Comparison of ENCODE assay signal across 17 cellular contexts in the genomic region with DNA sequence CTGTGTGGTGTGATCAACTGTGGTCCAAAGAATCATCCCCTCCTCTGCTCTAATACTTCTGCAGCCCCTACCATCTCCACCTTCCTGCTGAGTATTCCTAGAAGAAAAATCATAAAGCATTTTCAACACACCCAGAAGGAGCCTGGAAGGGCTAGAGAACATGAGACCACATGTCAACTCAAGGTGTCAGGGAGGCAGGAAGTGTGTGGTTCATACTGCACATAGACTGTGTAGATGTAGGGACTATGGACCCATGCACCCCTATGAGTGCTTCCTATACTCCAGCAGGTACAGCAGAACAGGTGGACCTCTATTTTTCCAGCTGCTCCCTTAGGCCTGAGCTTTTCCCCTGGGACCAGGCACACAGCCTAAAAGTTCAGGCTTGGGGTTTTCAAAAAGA. TPM values are rescaled to one million over a fixed set of nuclear protein-coding genes. Genes with fewer than 3 reads are reported as not detected.
A peak's percentile ranks its signal among the peaks of the same experiment; 100 is the strongest.
DNase-seq lines count a peak whose midpoint lies in the region; ATAC-seq and TF ChIP-seq lines count a peak whose summit lies in the region.
"Had no signal": no experiment of that assay in that cellular context is flagged by ENCODE, and none has a peak within 500 bp of the region (broad histone marks: within the 10 kb centered on the region; RNA-seq: fewer than 3 reads in every experiment).

No MANE protein-coding gene starts in this region.

- intact Hi-C loops in natural killer cell (cut with micrococcal nuclease), result no loop called here
- intact Hi-C loops in activated CD8-positive, alpha-beta T cell treated with anti-CD3 and anti-CD28 coated beads for 36 hours (cut with micrococcal nuclease), result loop anchor here (10.0 kb wide), 1 partner anchor 125 kb away; no protein-coding TSS in a partner anchor

- no peak for ATAC-seq in natural killer cell
- ATAC-seq in natural killer cell treated with Interleukin-12 subunit alpha and Interleukin-12 subunit beta and Interleukin-15 and Interleukin-18, amount 100 ng/mL, for 72 hours, result no peak
- ATAC-seq in activated CD8-positive, alpha-beta T cell treated with anti-CD3 and anti-CD28 coated beads for 36 hours, result no peak
- ATAC-seq in effector memory CD8-positive, alpha-beta T cell (replicated peaks), result peak; percentile 45
- no peak for ATAC-seq in GM21723 (IDR thresholded peaks at IDR 0.05; ENCODE audit: unreplicated experiment)
- ATAC-seq: GM23338, HCT116, K562 had no signal

- H3K27me3 Mint-ChIP-seq in natural killer cell (ENCODE audit: low read depth in 2 of 2) (peaks cover 10 to 11% of the 10 kb centered on the region in 2 donors), type B pancreatic cell (peaks cover 27% of the 10 kb centered on the region)
- H3K27me3 Mint-ChIP-seq in natural killer cell treated with Interleukin-12 subunit alpha and Interleukin-12 subunit beta and Interleukin-15 and Interleukin-18, amount 100 ng/mL, for 72 hours, result peaks cover 7 to 9% of the 10 kb centered on the region in 2 donors
- peaks cover 1% of the 10 kb centered on the region for H3K27me3 Mint-ChIP-seq in activated CD8-positive, alpha-beta T cell treated with anti-CD3 and anti-CD28 coated beads for 36 hours
- H3K27me3 Mint-ChIP-seq in effector memory CD8-positive, alpha-beta T cell, result peaks cover 0 to 10% of the 10 kb centered on the region in 2 donors

- POLR2A ChIA-PET in activated CD8-positive, alpha-beta T cell treated with anti-CD3 and anti-CD28 coated beads for 36 hours (lab: Charles Lee), result no interaction called here

- H3K9me3 Mint-ChIP-seq in natural killer cell (peaks cover 2% of the 10 kb centered on the region in 2 donors), type B pancreatic cell (peaks cover 4% of the 10 kb centered on the region)
- no peaks in the 10 kb centered on the region for H3K9me3 Mint-ChIP-seq in natural killer cell treated with Interleukin-12 subunit alpha and Interleukin-12 subunit beta and Interleukin-15 and Interleukin-18, amount 100 ng/mL, for 72 hours
- peaks cover 2% of the 10 kb centered on the region for H3K9me3 Mint-ChIP-seq in activated CD8-positive, alpha-beta T cell treated with anti-CD3 and anti-CD28 coated beads for 36 hours
- H3K9me3 Mint-ChIP-seq in effector memory CD8-positive, alpha-beta T cell, result no peaks in the 10 kb centered on the region

- H3K4me3 Mint-ChIP-seq in natural killer cell, result peak overlapping the region; percentile 18
- no peak overlapping the region for H3K4me3 Mint-ChIP-seq in natural killer cell treated with Interleukin-12 subunit alpha and Interleukin-12 subunit beta and Interleukin-15 and Interleukin-18, amount 100 ng/mL, for 72 hours
- H3K4me3 Mint-ChIP-seq in activated CD8-positive, alpha-beta T cell treated with anti-CD3 and anti-CD28 coated beads for 36 hours, result no peak overlapping the region
- H3K4me3 Mint-ChIP-seq in effector memory CD8-positive, alpha-beta T cell, result no peak overlapping the region
- H3K4me3 Mint-ChIP-seq in type B pancreatic cell, result peak overlapping the region; percentile 53
- H3K4me3 Mint-ChIP-seq: GM23338 had no signal

- TF ChIP-seq CTCF in natural killer cell (IDR thresholded peaks at IDR 0.05), result no peak
- TF ChIP-seq CTCF in activated CD8-positive, alpha-beta T cell treated with anti-CD3 and anti-CD28 coated beads for 36 hours (IDR thresholded peaks at IDR 0.05), result no peak
- TF ChIP-seq CTCF in type B pancreatic cell (conservative IDR thresholded peaks at IDR 0.05), result no peak

- DNase-seq in natural killer cell, result no peak
- no peak for DNase-seq in natural killer cell treated with Interleukin-12 subunit alpha and Interleukin-12 subunit beta and Interleukin-15 and Interleukin-18, amount 100 ng/mL, for 72 hours (ENCODE audit: low spot score)
- DNase-seq in activated CD8-positive, alpha-beta T cell treated with anti-CD3 and anti-CD28 coated beads for 36 hours, result peak; percentile 22
- no peak for DNase-seq in effector memory CD8-positive, alpha-beta T cell
- no peak for DNase-seq in type B pancreatic cell (ENCODE audit: extremely low spot score, unreplicated experiment)
- DNase-seq in activated T-cell treated with anti-CD3 and anti-CD28 coated beads, Interleukin-2, amount 50 U/mL, for 1 hour, result no peak
- DNase-seq in middle frontal gyrus (ENCODE audit: extremely low spot score, low spot score), result no peak
- DNase-seq: Calu3, DMS53, NCI-H1092, NCI-H2227 treated with DMSO at 0.1 percent for 48 hours, NCI-H524 treated with DMSO at 0.1 percent for 48 hours had no signal

- H3K4me1 Mint-ChIP-seq in natural killer cell (peaks cover 31% of the 10 kb centered on the region in 2 donors), type B pancreatic cell (ENCODE audit: unreplicated experiment) (peaks cover 16% of the 10 kb centered on the region)
- peaks cover 22 to 27% of the 10 kb centered on the region in 2 donors for H3K4me1 Mint-ChIP-seq in natural killer cell treated with Interleukin-12 subunit alpha and Interleukin-12 subunit beta and Interleukin-15 and Interleukin-18, amount 100 ng/mL, for 72 hours (ENCODE audit: low read depth in 2 of 2)
- peaks cover 22% of the 10 kb centered on the region for H3K4me1 Mint-ChIP-seq in activated CD8-positive, alpha-beta T cell treated with anti-CD3 and anti-CD28 coated beads for 36 hours (ENCODE audit: low read depth)
- peaks cover 23% of the 10 kb centered on the region in 2 donors for H3K4me1 Mint-ChIP-seq in effector memory CD8-positive, alpha-beta T cell (ENCODE audit: low read depth in 2 of 2)

- peaks cover 6% of the 10 kb centered on the region for H3K36me3 Mint-ChIP-seq in natural killer cell
- H3K36me3 Mint-ChIP-seq in natural killer cell treated with Interleukin-12 subunit alpha and Interleukin-12 subunit beta and Interleukin-15 and Interleukin-18, amount 100 ng/mL, for 72 hours, result peaks cover 5% of the 10 kb centered on the region
- peaks cover 4% of the 10 kb centered on the region for H3K36me3 Mint-ChIP-seq in activated CD8-positive, alpha-beta T cell treated with anti-CD3 and anti-CD28 coated beads for 36 hours (ENCODE audit: low read depth)
- H3K36me3 Mint-ChIP-seq in effector memory CD8-positive, alpha-beta T cell (ENCODE audit: insufficient read depth), result peaks cover 10% of the 10 kb centered on the region
- peaks cover under 1% of the 10 kb centered on the region for H3K36me3 Mint-ChIP-seq in type B pancreatic cell
- H3K36me3 Mint-ChIP-seq: CD14-positive monocyte had no signal

- CTCF ChIA-PET in activated CD8-positive, alpha-beta T cell treated with anti-CD3 and anti-CD28 coated beads for 36 hours (lab: Charles Lee), result interaction anchor here (1.1 to 1.4 kb wide), 2 partner anchors 77 to 215 kb away, joined by 4 read pairs; no protein-coding TSS in a partner anchor

- H3K27ac Mint-ChIP-seq in natural killer cell (no peak overlapping the region), type B pancreatic cell (no peak overlapping the region)
- peak overlapping the region in 1 of 2 donors; percentile 11 for H3K27ac Mint-ChIP-seq in natural killer cell treated with Interleukin-12 subunit alpha and Interleukin-12 subunit beta and Interleukin-15 and Interleukin-18, amount 100 ng/mL, for 72 hours
- H3K27ac Mint-ChIP-seq in activated CD8-positive, alpha-beta T cell treated with anti-CD3 and anti-CD28 coated beads for 36 hours, result no peak overlapping the region
- H3K27ac Mint-ChIP-seq in effector memory CD8-positive, alpha-beta T cell, result peak overlapping the region in 1 of 2 donors; percentile 73
- H3K27ac Mint-ChIP-seq: CD14-positive monocyte, GM23338 had no signal

RNA-seq across cellular contexts. Expression of a gene that starts 2.6 kb away (rescaled TPM):
- total RNA-seq in natural killer cell (10 to 100 TPM; 41.4 to 48.6 (median 47.3) TPM), type B pancreatic cell (ENCODE audit: low replicate concordance) (20.2 and 20.4 TPM in 2 replicates)
- 10 to 100 TPM; 27.2 to 39.2 TPM for total RNA-seq in natural killer cell treated with Interleukin-12 subunit alpha and Interleukin-12 subunit beta and Interleukin-15 and Interleukin-18, amount 100 ng/mL, for 72 hours
- 10 to 100 TPM; 12.6 to 13.0 TPM for total RNA-seq in activated CD8-positive, alpha-beta T cell treated with anti-CD3 and anti-CD28 coated beads for 36 hours

RNA-seq across cellular contexts. Expression of a gene that starts 39.3 kb away (rescaled TPM):
- total RNA-seq in natural killer cell (10 to 100 TPM; 14.6 to 18.2 (median 17.2) TPM), type B pancreatic cell (ENCODE audit: low replicate concordance) (17.4 and 17.6 TPM in 2 replicates)
- total RNA-seq in natural killer cell treated with Interleukin-12 subunit alpha and Interleukin-12 subunit beta and Interleukin-15 and Interleukin-18, amount 100 ng/mL, for 72 hours, result 10 to 100 TPM; 12.8 to 15.6 TPM
- total RNA-seq in activated CD8-positive, alpha-beta T cell treated with anti-CD3 and anti-CD28 coated beads for 36 hours, result 10 to 100 TPM; 11.7 to 12.5 TPM

Comparison
In these comparisons a context has a peak if more than half of its experiments do, and no peak if none do; other contexts are left out.
1. H3K4me3 Mint-ChIP-seq: peak in natural killer cell (single experiment) and type B pancreatic cell (single experiment); none in natural killer cell treated with Interleukin-12 subunit alpha and Interleukin-12 subunit beta and Interleukin-15 and Interleukin-18, amount 100 ng/mL, for 72 hours (single experiment), activated CD8-positive, alpha-beta T cell treated with anti-CD3 and anti-CD28 coated beads for 36 hours (single experiment) and effector memory CD8-positive, alpha-beta T cell (0 of 2).